8 cellular contexts compared by ENCODE assay signal in genomic region chr11:6473481-6474422, GRCh38. TPM values are rescaled to one million over a fixed set of nuclear protein-coding genes. Genes with fewer than 3 reads are reported as not detected.
DNase-seq lines count a peak whose midpoint lies in the region; ATAC-seq and TF ChIP-seq lines count a peak whose summit lies in the region.

TRIM3 (minus strand) TSS chr11:6473941; CDS start chr11:6465695, 8,246 bp downstream.

- peak; percentile 81 for DNase-seq in NCI-H1436 (lab: John Stamatoyannopoulos, UW)
- DNase-seq in NCI-H1436 treated with DMSO at 0.1 percent for 48 hours (lab: John Stamatoyannopoulos, UW): no peak
- DNase-seq in NCI-H2196 (lab: John Stamatoyannopoulos, UW; ENCODE audit: unreplicated experiment): peak; percentile 93
- peak; percentile 68 for DNase-seq in activated CD4-positive, CD25-positive, alpha-beta regulatory T cell treated with anti-CD3 and anti-CD28 coated beads, Interleukin-2, amount 50 U/mL, for 72 hours
- DNase-seq in cerebellar nuclear complex (lab: John Stamatoyannopoulos, UW): peak; percentile 16 to 71
- peak; percentile 42 for DNase-seq in kidney epithelial cell (ENCODE audit: low read depth)
- peak; percentile 79 for DNase-seq in stimulated activated CD4-positive, alpha-beta T cell treated with anti-CD3 and anti-CD28 coated beads, Interleukin-15, amount 100 ng/mL, for 24 hours

- H3K4me3 ChIP-seq in kidney epithelial cell (ENCODE audit: low read depth, low read length): peak within 1 kb of the TSS; percentile 75

- TF ChIP-seq CTCF in kidney epithelial cell (IDR thresholded peaks at IDR 0.05; ENCODE audit: insufficient read depth, low read length, poor library complexity, severe bottlenecking): peak; percentile 49

- ATAC-seq in HG03064 (IDR thresholded peaks at IDR 0.05; ENCODE audit: low read depth, unreplicated experiment): peak; percentile 64

- no peaks in the 10 kb centered on the region for H3K27me3 ChIP-seq in kidney epithelial cell (ENCODE audit: control insufficient read depth, insufficient read depth, low read length)

- peaks cover 1% of the 10 kb centered on the region for H3K36me3 ChIP-seq in kidney epithelial cell (ENCODE audit: control insufficient read depth, insufficient read depth, low read length)

RNA-seq across cellular contexts. Expression of gene TRIM3, which starts in this region (rescaled TPM):
- total RNA-seq in kidney epithelial cell: 13.7 and 13.8 TPM in 2 replicates
